8 cellular contexts compared by ENCODE assay signal in genomic region chr20:58236612-58237317, GRCh38. TPM values are rescaled to one million over a fixed set of nuclear protein-coding genes. Genes with fewer than 3 reads are reported as not detected.
A peak's percentile ranks its signal among the peaks of the same experiment; 100 is the strongest.
DNase-seq lines count a peak whose midpoint lies in the region; ATAC-seq and TF ChIP-seq lines count a peak whose summit lies in the region.

No MANE protein-coding gene starts in this region.

- peak overlapping the region; percentile 52 for H3K4me3 ChIP-seq in iPS-18c (ENCODE audit: insufficient read depth, low read depth, low read length)
- H3K4me3 ChIP-seq in skeletal muscle satellite cell (ENCODE audit: low read length): peak overlapping the region; percentile 74

- H3K27me3 Mint-ChIP-seq in brain: peaks cover 26% of the 10 kb centered on the region

- H3K9me3 ChIP-seq in iPS-18c (ENCODE audit: control insufficient read depth, insufficient read depth, low read length): no peaks in the 10 kb centered on the region
- H3K9me3 ChIP-seq in skeletal muscle satellite cell (replicated peaks; ENCODE audit: low read length): no peaks in the 10 kb centered on the region

- peak overlapping the region; percentile 70 for H3K9ac ChIP-seq in skeletal muscle satellite cell (ENCODE audit: low read depth, low read length)

- peak overlapping the region; percentile 80 to 91 (median 85) for H3K4me3 Mint-ChIP-seq in brain

- peaks cover 35% of the 10 kb centered on the region for H3K4me1 Mint-ChIP-seq in brain

- DNase-seq in NCI-H1694 treated with DMSO at 0.1 percent for 48 hours (lab: John Stamatoyannopoulos, UW) (peak; percentile 63), UCSD-AML1 (lab: John Stamatoyannopoulos, UW; ENCODE audit: unreplicated experiment) (peak; percentile 78)

- H3K36me3 Mint-ChIP-seq in brain: no peaks in the 10 kb centered on the region

- H3K9me3 Mint-ChIP-seq in brain: no peaks in the 10 kb centered on the region

- ATAC-seq in HG02678 (IDR thresholded peaks at IDR 0.05; ENCODE audit: unreplicated experiment) (peak; percentile 80), HG02938 (IDR thresholded peaks at IDR 0.05; ENCODE audit: unreplicated experiment) (no peak)

- TF ChIP-seq CTCF in GM12872 (IDR thresholded peaks at IDR 0.05; ENCODE audit: insufficient read depth, low read depth, low read length): peak; percentile 90
- TF ChIP-seq CTCF in brain (conservative IDR thresholded peaks at IDR 0.05): peak; percentile 96

- H3K4me2 ChIP-seq in skeletal muscle satellite cell (ENCODE audit: low read length): peak overlapping the region; percentile 90

- no peaks in the 10 kb centered on the region for H3K27me3 ChIP-seq in skeletal muscle satellite cell (ENCODE audit: control insufficient read depth, insufficient read depth, low read length)

- H3K4me1 ChIP-seq in skeletal muscle satellite cell (ENCODE audit: control insufficient read depth, insufficient read depth, low read length): peaks cover 13% of the 10 kb centered on the region

- peak overlapping the region in 1 of 5 experiments; percentile 76 for H3K27ac Mint-ChIP-seq in brain

- peaks cover 47% of the 10 kb centered on the region for H3K36me3 ChIP-seq in skeletal muscle satellite cell (ENCODE audit: insufficient read depth, low read length)

RNA-seq across cellular contexts. Expression of gene ANKRD60, which starts 8.3 kb away (rescaled TPM):
- polyA plus RNA-seq in brain (ENCODE audit: insufficient read depth, low read depth, low replicate concordance): not detected
- not detected in 2 replicates for total RNA-seq in skeletal muscle satellite cell (2012; rRNA removed)
